ENCODE assay signal across 6 cellular contexts in genomic region chr22:37805878-37806277, GRCh38. TPM values are rescaled to one million over a fixed set of nuclear protein-coding genes. Genes with fewer than 3 reads are reported as not detected.
DNase-seq lines count a peak whose midpoint lies in the region; ATAC-seq, FAIRE-seq and TF ChIP-seq lines count a peak whose summit lies in the region.

No MANE protein-coding gene starts in this region.

- dilution Hi-C loops in keratinocyte (cut with MboI; ENCODE audit: extremely low pct_ligation_motif_present, low sequenced_read_pairs) = no loop called here

- ATAC-seq in Right ventricle myocardium inferior (no peak), GM21360 (IDR thresholded peaks at IDR 0.05; ENCODE audit: unreplicated experiment) (no peak)

- no peak for TF ChIP-seq POLR2A in uterus (IDR thresholded peaks at IDR 0.05)

- H3K4me1 ChIP-seq in keratinocyte (ENCODE audit: control insufficient read depth, extremely low read depth, insufficient read depth, low read length) = peaks cover 15% of the 10 kb centered on the region
- H3K4me1 ChIP-seq in uterus = peaks cover 0 to 5% of the 10 kb centered on the region in 2 donors

- H3K79me2 ChIP-seq in keratinocyte (ENCODE audit: control insufficient read depth, insufficient read depth, low read length) = no peaks in the 10 kb centered on the region

- DNase-seq in Right ventricle myocardium inferior (ENCODE audit: missing footprints) = peak; percentile 41
- no peak for DNase-seq in cardiac septum (ENCODE audit: low spot score)
- no peak for DNase-seq in keratinocyte (ENCODE audit: low read depth, low spot score)
- no peak for DNase-seq in uterus
- no peak for DNase-seq in D341Med (ENCODE audit: low spot score)

- H3K27me3 ChIP-seq in keratinocyte (ENCODE audit: control insufficient read depth, extremely low read depth, insufficient read depth, low read length) (no peaks in the 10 kb centered on the region), uterus (no peaks in the 10 kb centered on the region)

- no peaks in the 10 kb centered on the region for H4K20me1 ChIP-seq in keratinocyte (ENCODE audit: control insufficient read depth, extremely low read depth, insufficient read depth, low read length)

- peak overlapping the region; percentile 50 to 76 (median 57) for H3K4me3 ChIP-seq in keratinocyte (ENCODE audit: control insufficient read depth in 2 of 3, extremely low read depth in 1 of 3, insufficient read depth in 2 of 3, low read depth in 1 of 3, low read length in 3 of 3)
- peak overlapping the region; percentile 50 to 55 for H3K4me3 ChIP-seq in uterus

- intact Hi-C loops in Right ventricle myocardium inferior (cut with DNase I) = loop anchor here (2.0 to 5.0 kb wide), 2 partner anchors 36 to 61 kb away; partner anchors contain the start of gene ANKRD54
- intact Hi-C loops in cardiac septum (cut with DNase I) = loop anchor here (5.0 kb wide), 2 partner anchors 41 to 59 kb away; partner anchors contain the start of gene EIF3L
- intact Hi-C loops in uterus (cut with DNase I; ENCODE audit: low total_unique reads) = no loop called here

- H3K9me1 ChIP-seq in keratinocyte (ENCODE audit: control insufficient read depth, extremely low read depth, insufficient read depth, low read length) = no peaks in the 10 kb centered on the region

- H3K9me3 ChIP-seq in keratinocyte (ENCODE audit: control insufficient read depth, low read depth, low read length) (no peaks in the 10 kb centered on the region), uterus (no peaks in the 10 kb centered on the region)

- H3K36me3 ChIP-seq in keratinocyte (ENCODE audit: control insufficient read depth in 2 of 2, extremely low read depth in 1 of 2, insufficient read depth in 2 of 2, low read length in 2 of 2) = no peaks in the 10 kb centered on the region
- H3K36me3 ChIP-seq in uterus = no peaks in the 10 kb centered on the region

- FAIRE-seq in keratinocyte (lab: Jason Lieb, UNC) = no peak

- no peak overlapping the region for H2AFZ ChIP-seq in keratinocyte (ENCODE audit: control insufficient read depth, low read length)

- H3K9ac ChIP-seq in keratinocyte (ENCODE audit: control insufficient read depth, extremely low read depth, insufficient read depth, low read length) = peak overlapping the region; percentile 84

- H3K4me2 ChIP-seq in keratinocyte (ENCODE audit: control insufficient read depth, extremely low read depth, insufficient read depth, low read depth, low read length) = peak overlapping the region; percentile 94

- H3K27ac ChIP-seq in keratinocyte (ENCODE audit: control insufficient read depth, insufficient read depth, low read length) (peak overlapping the region; percentile 69), uterus (peak overlapping the region; percentile 85 to 86)

- TF ChIP-seq CTCF in keratinocyte (optimal IDR thresholded peaks at IDR 0.05 in 1 of 3, IDR thresholded peaks at IDR 0.05 in 1 of 3, conservative IDR thresholded peaks at IDR 0.05 in 1 of 3; ENCODE audit: extremely low read depth in 1 of 3, insufficient read depth in 2 of 3, low read length in 3 of 3) = no peak
- no peak for TF ChIP-seq CTCF in uterus (IDR thresholded peaks at IDR 0.05)

RNA-seq across cellular contexts. Expression of gene GCAT, which starts 1.9 kb away (rescaled TPM):
- total RNA-seq in Right ventricle myocardium inferior (44.1 TPM), cardiac septum (24.0 TPM), uterus (10 to 100 TPM in 3 of 4 donors, 1 to 10 TPM in 1; 3.8 to 53.8 (median 14.9) TPM)
- polyA plus RNA-seq in keratinocyte = 8.2 to 8.5 TPM (median 8.4 TPM) in 3 replicates
- 9.2 TPM for polyA plus RNA-seq in keratinocyte (2011; ENCODE audit: low read depth)
- polyA plus RNA-seq in keratinocyte (2011; cell fraction: cytosol; rRNA removed) = 6.1 and 12.1 TPM in 2 replicates
- polyA plus RNA-seq in keratinocyte (2011; cell fraction: nucleus; rRNA removed) = 6.6 and 8.2 TPM in 2 replicates
- 8.4 and 13.9 TPM in 2 replicates for polyA plus RNA-seq in keratinocyte (2012; ENCODE audit: low replicate concordance)
- 6.7 to 11.5 TPM (median 9.6 TPM) in 3 replicates for polyA minus RNA-seq in keratinocyte
- 28.4 TPM for polyA minus RNA-seq in keratinocyte (2011; cell fraction: cytosol; rRNA and poly(A)+ RNA removed)
- polyA minus RNA-seq in keratinocyte (2011; cell fraction: nucleus; rRNA and poly(A)+ RNA removed) = 3.2 and 4.5 TPM in 2 replicates

RNA-seq across cellular contexts. Expression of gene GALR3, which starts 17.3 kb away (rescaled TPM):
- total RNA-seq in Right ventricle myocardium inferior (not detected), cardiac septum (not detected), uterus (not detected)
- polyA plus RNA-seq in keratinocyte = not detected in 3 replicates
- polyA plus RNA-seq in keratinocyte (2011; ENCODE audit: low read depth) = not detected
- polyA plus RNA-seq in keratinocyte (2011; cell fraction: cytosol; rRNA removed) = not detected in 2 replicates
- polyA plus RNA-seq in keratinocyte (2011; cell fraction: nucleus; rRNA removed) = not detected in 2 replicates
- not detected in 2 replicates for polyA plus RNA-seq in keratinocyte (2012; ENCODE audit: low replicate concordance)
- not detected in 3 replicates for polyA minus RNA-seq in keratinocyte
- not detected for polyA minus RNA-seq in keratinocyte (2011; cell fraction: cytosol; rRNA and poly(A)+ RNA removed)
- not detected in 2 replicates for polyA minus RNA-seq in keratinocyte (2011; cell fraction: nucleus; rRNA and poly(A)+ RNA removed)

RNA-seq across cellular contexts. Expression of gene ANKRD54, which starts 38.3 kb away (rescaled TPM):
- total RNA-seq in Right ventricle myocardium inferior (16.0 TPM), cardiac septum (15.7 TPM), uterus (10 to 100 TPM in 3 of 4 donors, 1 to 10 TPM in 1; 8.5 to 37.7 (median 20.5) TPM)
- 12.3 to 19.4 TPM (median 17.1 TPM) in 3 replicates for polyA plus RNA-seq in keratinocyte
- 8.2 TPM for polyA plus RNA-seq in keratinocyte (2011; ENCODE audit: low read depth)
- polyA plus RNA-seq in keratinocyte (2011; cell fraction: cytosol; rRNA removed) = 12.7 and 20.3 TPM in 2 replicates
- polyA plus RNA-seq in keratinocyte (2011; cell fraction: nucleus; rRNA removed) = 20.8 and 24.7 TPM in 2 replicates
- 14.2 and 16.9 TPM in 2 replicates for polyA plus RNA-seq in keratinocyte (2012; ENCODE audit: low replicate concordance)
- 15.0 to 57.4 TPM (median 21.8 TPM) in 3 replicates for polyA minus RNA-seq in keratinocyte
- polyA minus RNA-seq in keratinocyte (2011; cell fraction: cytosol; rRNA and poly(A)+ RNA removed) = 36.4 TPM
- polyA minus RNA-seq in keratinocyte (2011; cell fraction: nucleus; rRNA and poly(A)+ RNA removed) = 7.5 and 7.9 TPM in 2 replicates

RNA-seq across cellular contexts. Expression of gene EIF3L, which starts 43.3 kb away (rescaled TPM):
- total RNA-seq in Right ventricle myocardium inferior (385 TPM), cardiac septum (255 TPM), uterus (100 to 1,000 TPM; 290 to 559 (median 413) TPM)
- polyA plus RNA-seq in keratinocyte = 517 to 639 TPM (median 592 TPM) in 3 replicates
- 523 TPM for polyA plus RNA-seq in keratinocyte (2011; ENCODE audit: low read depth)
- polyA plus RNA-seq in keratinocyte (2011; cell fraction: cytosol; rRNA removed) = 449 and 696 TPM in 2 replicates
- 232 and 239 TPM in 2 replicates for polyA plus RNA-seq in keratinocyte (2011; cell fraction: nucleus; rRNA removed)
- 521 and 631 TPM in 2 replicates for polyA plus RNA-seq in keratinocyte (2012; ENCODE audit: low replicate concordance)
- 346 to 803 TPM (median 729 TPM) in 3 replicates for polyA minus RNA-seq in keratinocyte
- polyA minus RNA-seq in keratinocyte (2011; cell fraction: cytosol; rRNA and poly(A)+ RNA removed) = 232 TPM
- 117 and 178 TPM in 2 replicates for polyA minus RNA-seq in keratinocyte (2011; cell fraction: nucleus; rRNA and poly(A)+ RNA removed)
